Comparison of ENCODE assay signal across 25 cellular contexts in the genomic region with DNA sequence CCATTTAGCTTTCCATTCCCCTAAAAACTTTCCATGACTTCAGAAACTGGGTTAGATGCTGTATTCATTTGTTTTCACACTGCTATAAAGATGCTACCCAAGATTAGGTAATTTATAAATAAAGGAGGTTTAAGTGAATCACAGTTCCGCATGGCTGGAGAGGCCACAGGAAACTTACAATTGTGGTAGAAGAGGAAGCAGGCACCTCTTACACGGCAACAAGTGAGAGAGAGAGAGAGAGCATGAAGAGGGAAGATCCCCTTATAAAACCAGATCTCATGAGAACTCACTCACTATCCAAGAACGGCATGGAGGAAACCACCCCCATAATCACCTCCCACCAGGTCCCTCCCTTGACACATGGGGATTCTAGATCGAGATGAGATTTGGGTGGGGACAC.
DNase-seq lines count a peak whose midpoint lies in the region; ATAC-seq lines count a peak whose summit lies in the region.
"Had no signal": no experiment of that assay in that cellular context is flagged by ENCODE, and none has a peak within 500 bp of the region (broad histone marks: within the 10 kb centered on the region; RNA-seq: fewer than 3 reads in every experiment).

No MANE protein-coding gene starts in this region.

- H3K4me1 Mint-ChIP-seq in naive B cell: peaks cover 0 to 8% (median 7%) of the 10 kb centered on the region in 3 donors
- H3K4me1 Mint-ChIP-seq in activated T-helper 2 cell treated with anti-CD3 and anti-CD28 coated beads, Interferon-gamma antibody, Interleukin-2, Interleukin-4, amounts not matched to agents 10 μg/mL and 5 μg/mL and 100 μg/mL, durations not matched to agents 14 hours and 24 hours and 36 hours (ENCODE audit: low read depth): no peaks in the 10 kb centered on the region
- H3K4me1 Mint-ChIP-seq: neural crest cell had no signal

- DNase-seq in H4 (ENCODE audit: low spot score): peak; percentile 23
- DNase-seq in naive B cell: no peak
- DNase-seq in AG08395 (ENCODE audit: low spot score): no peak
- no peak for DNase-seq in stimulated activated CD8-positive, alpha-beta memory T cell treated with anti-CD3 and anti-CD28 coated beads, Interleukin-4, amount 100 ng/mL, for 48 hours
- DNase-seq in activated T-helper 2 cell treated with anti-CD3 and anti-CD28 coated beads, Interferon-gamma antibody, Interleukin-2, Interleukin-4, amounts not matched to agents 10 μg/mL and 5 μg/mL and 100 μg/mL, durations not matched to agents 14 hours and 24 hours and 36 hours (ENCODE audit: low spot score): no peak
- no peak for DNase-seq in EL
- DNase-seq: activated CD4-positive, alpha-beta memory T cell treated with anti-CD3 and anti-CD28 coated beads for 36 hours; activated naive CD4-positive, alpha-beta T cell treated with anti-CD3 and anti-CD28 coated beads for 36 hours; Calu3; effector memory CD4-positive, alpha-beta T cell; esophagus squamous epithelium; H7; NCI-H1417; NCI-H2171; NCI-H526 treated with DMSO at 0.1 percent for 48 hours; psoas muscle; SIG-M5; small intestine; stimulated activated CD4-positive, alpha-beta T cell treated with anti-CD3 and anti-CD28 coated beads, Interleukin-4, amount 100 ng/mL, for 1 hour; T-helper 2 cell had no signal

- no peaks in the 10 kb centered on the region for H3K27me3 Mint-ChIP-seq in naive B cell
- H3K27me3 Mint-ChIP-seq in activated T-helper 2 cell treated with anti-CD3 and anti-CD28 coated beads, Interferon-gamma antibody, Interleukin-2, Interleukin-4, amounts not matched to agents 10 μg/mL and 5 μg/mL and 100 μg/mL, durations not matched to agents 14 hours and 24 hours and 36 hours (ENCODE audit: low read depth): no peaks in the 10 kb centered on the region
- H3K27me3 Mint-ChIP-seq: B cell had no signal

- peaks cover 0 to 12% (median 3%) of the 10 kb centered on the region in 7 donors for H3K9me3 Mint-ChIP-seq in naive B cell
- H3K9me3 Mint-ChIP-seq in activated T-helper 2 cell treated with anti-CD3 and anti-CD28 coated beads, Interferon-gamma antibody, Interleukin-2, Interleukin-4, amounts not matched to agents 10 μg/mL and 5 μg/mL and 100 μg/mL, durations not matched to agents 14 hours and 24 hours and 36 hours: no peaks in the 10 kb centered on the region
- H3K9me3 Mint-ChIP-seq: activated CD4-positive, alpha-beta memory T cell treated with anti-CD3 and anti-CD28 coated beads for 36 hours; activated naive CD4-positive, alpha-beta T cell treated with anti-CD3 and anti-CD28 coated beads for 36 hours; neural crest cell had no signal

- intact Hi-C loops in activated T-helper 2 cell treated with anti-CD3 and anti-CD28 coated beads, Interferon-gamma antibody, Interleukin-2, Interleukin-4, amounts not matched to agents 10 μg/mL and 5 μg/mL and 100 μg/mL, durations not matched to agents 14 hours and 24 hours and 36 hours (cut with micrococcal nuclease): no loop called here

- H3K4me3 Mint-ChIP-seq in naive B cell: no peak overlapping the region
- H3K4me3 Mint-ChIP-seq in activated T-helper 2 cell treated with anti-CD3 and anti-CD28 coated beads, Interferon-gamma antibody, Interleukin-2, Interleukin-4, amounts not matched to agents 10 μg/mL and 5 μg/mL and 100 μg/mL, durations not matched to agents 14 hours and 24 hours and 36 hours (ENCODE audit: low read depth): no peak overlapping the region
- H3K4me3 Mint-ChIP-seq: activated CD4-positive, alpha-beta memory T cell treated with anti-CD3 and anti-CD28 coated beads for 36 hours; activated naive CD4-positive, alpha-beta T cell treated with anti-CD3 and anti-CD28 coated beads for 36 hours; B cell; mesothelial cell of epicardium; neural crest cell had no signal

- no peak overlapping the region for H3K27ac Mint-ChIP-seq in naive B cell
- H3K27ac Mint-ChIP-seq in activated T-helper 2 cell treated with anti-CD3 and anti-CD28 coated beads, Interferon-gamma antibody, Interleukin-2, Interleukin-4, amounts not matched to agents 10 μg/mL and 5 μg/mL and 100 μg/mL, durations not matched to agents 14 hours and 24 hours and 36 hours: no peak overlapping the region
- H3K27ac Mint-ChIP-seq: activated CD4-positive, alpha-beta memory T cell treated with anti-CD3 and anti-CD28 coated beads for 36 hours; activated naive CD4-positive, alpha-beta T cell treated with anti-CD3 and anti-CD28 coated beads for 36 hours; B cell; mesothelial cell of epicardium had no signal

- no peaks in the 10 kb centered on the region for H3K36me3 Mint-ChIP-seq in naive B cell
- no peaks in the 10 kb centered on the region for H3K36me3 Mint-ChIP-seq in activated T-helper 2 cell treated with anti-CD3 and anti-CD28 coated beads, Interferon-gamma antibody, Interleukin-2, Interleukin-4, amounts not matched to agents 10 μg/mL and 5 μg/mL and 100 μg/mL, durations not matched to agents 14 hours and 24 hours and 36 hours (ENCODE audit: low read depth)
- H3K36me3 Mint-ChIP-seq: activated CD4-positive, alpha-beta memory T cell treated with anti-CD3 and anti-CD28 coated beads for 36 hours; mesothelial cell of epicardium had no signal

- ATAC-seq in GM18867 (IDR thresholded peaks at IDR 0.05; ENCODE audit: unreplicated experiment) (peak; percentile 60), HG03521 (IDR thresholded peaks at IDR 0.05; ENCODE audit: unreplicated experiment) (peak; percentile 64), naive B cell (ENCODE audit: low read depth in 2 of 2) (peak; percentile 20 to 48)
- ATAC-seq: psoas muscle had no signal
